1 cellular context compared by ENCODE assay signal in the genomic region with DNA sequence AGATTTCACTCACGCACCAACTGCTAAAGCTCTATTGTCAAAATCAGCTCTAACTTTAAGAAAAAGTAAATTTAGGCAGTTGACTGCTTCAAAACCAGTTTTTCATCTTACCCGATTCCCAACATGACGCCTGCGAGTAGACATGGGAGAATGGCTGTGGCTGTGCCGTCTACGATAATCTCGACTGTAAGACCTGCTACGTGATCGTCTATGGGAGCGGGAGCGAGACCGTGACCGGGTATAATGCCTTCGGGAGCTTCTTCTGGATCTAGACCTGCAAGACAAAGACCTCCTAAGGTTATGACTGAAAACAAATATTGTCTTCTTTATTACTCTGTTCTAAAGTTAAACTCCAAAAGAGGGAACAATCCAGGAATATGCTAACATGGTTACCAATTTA.
A peak's percentile ranks its signal among the peaks of the same experiment; 100 is the strongest.
TF ChIP-seq lines count a peak whose summit lies in the region.

No MANE protein-coding gene starts in this region.

TF ChIP-seq in H1, 55 proteins besides CTCF, POLR2A, EP300 and RAD21:
- TF ChIP-seq POLR2AphosphoS5 (IDR thresholded peaks at IDR 0.05; ENCODE audit: low read depth, low read length) (peak; percentile 69), SIRT6 (IDR thresholded peaks at IDR 0.05; ENCODE audit: low read length) (no peak)
TF ChIP-seq in H1: peak in this region for 1.
